Comparison of ENCODE assay signal across 1 cellular context in genomic region chr2:68295523-68295922, GRCh38.
TF ChIP-seq lines count a peak whose summit lies in the region.

No MANE protein-coding gene starts in this region.

TF ChIP-seq in GM23338, 12 proteins besides CTCF, POLR2A, EP300 and RAD21 (continued from another document):
- TF ChIP-seq EZH2phosphoT487 (IDR thresholded peaks at IDR 0.05; ENCODE audit: unreplicated experiment) (no peak), ETS1 (IDR thresholded peaks at IDR 0.05) (no peak), ZNF114 (CRISPR knock-in tag; IDR thresholded peaks at IDR 0.05) (no peak)
